9 cellular contexts compared by ENCODE assay signal in the genomic region with DNA sequence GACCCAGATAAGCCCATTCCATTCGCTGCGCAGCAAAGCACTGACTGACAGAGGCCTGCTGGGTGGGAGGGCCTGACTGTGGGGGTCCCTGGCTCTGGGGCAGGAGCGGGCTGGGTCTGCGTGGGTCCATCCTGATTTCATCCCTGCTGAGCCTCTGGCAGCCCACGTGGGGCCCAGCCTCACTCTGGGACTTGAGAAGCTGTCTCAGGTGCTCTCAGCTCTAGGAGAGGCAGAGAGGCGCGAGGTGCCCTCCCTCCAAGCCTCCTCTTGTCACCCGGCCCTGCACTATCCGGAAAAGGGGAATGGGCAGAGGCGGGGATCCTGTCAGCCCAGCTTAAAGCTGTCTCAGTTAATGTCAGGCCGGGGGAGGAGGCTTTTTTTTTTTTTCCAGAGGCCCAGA. TPM values are rescaled to one million over a fixed set of nuclear protein-coding genes. Genes with fewer than 3 reads are reported as not detected.
DNase-seq lines count a peak whose midpoint lies in the region; ATAC-seq and TF ChIP-seq lines count a peak whose summit lies in the region.
"Had no signal": no experiment of that assay in that cellular context is flagged by ENCODE, and none has a peak within 500 bp of the region (broad histone marks: within the 10 kb centered on the region; RNA-seq: fewer than 3 reads in every experiment).

No MANE protein-coding gene starts in this region.

- no peak overlapping the region for H3K27ac Mint-ChIP-seq in activated CD8-positive, alpha-beta T cell treated with anti-CD3 and anti-CD28 coated beads for 36 hours
- no peak overlapping the region for H3K27ac Mint-ChIP-seq in activated CD8-positive, alpha-beta T cell treated with anti-CD3 and anti-CD28 coated beads, Interleukin-2, amount 10 ng/mL, durations not matched to agents 7 days and 5 days
- no peak overlapping the region for H3K27ac Mint-ChIP-seq in WTC11

- CTCF ChIA-PET in activated CD8-positive, alpha-beta T cell treated with anti-CD3 and anti-CD28 coated beads for 36 hours (lab: Charles Lee), result interaction anchor here (1.0 to 2.4 kb wide), 5 partner anchors 11 to 172 kb away, joined by 3 to 9 read pairs (median 5); no protein-coding TSS in a partner anchor
- CTCF ChIA-PET in activated CD8-positive, alpha-beta T cell treated with anti-CD3 and anti-CD28 coated beads, Interleukin-2, amount 10 ng/mL, durations not matched to agents 7 days and 5 days (lab: Charles Lee), result interaction anchor here (1.8 kb wide), 2 partner anchors 172 to 273 kb away, joined by 6 read pairs; no protein-coding TSS in a partner anchor
- CTCF ChIA-PET in WTC11 (lab: Charles Lee), result interaction anchor here (1.7 to 1.8 kb wide), 2 partner anchors 10 to 105 kb away, joined by 6 to 8 read pairs; a partner anchor contains a TSS

- H3K27me3 Mint-ChIP-seq in activated CD8-positive, alpha-beta T cell treated with anti-CD3 and anti-CD28 coated beads for 36 hours, result no peaks in the 10 kb centered on the region
- no peaks in the 10 kb centered on the region for H3K27me3 Mint-ChIP-seq in activated CD8-positive, alpha-beta T cell treated with anti-CD3 and anti-CD28 coated beads, Interleukin-2, amount 10 ng/mL, durations not matched to agents 7 days and 5 days (ENCODE audit: low read depth)
- H3K27me3 Mint-ChIP-seq in WTC11 (ENCODE audit: low read depth), result peaks cover 5% of the 10 kb centered on the region

- no peak for TF ChIP-seq EP300 in suprapubic skin (IDR thresholded peaks at IDR 0.05)

- H3K9me3 Mint-ChIP-seq in activated CD8-positive, alpha-beta T cell treated with anti-CD3 and anti-CD28 coated beads for 36 hours, result no peaks in the 10 kb centered on the region
- H3K9me3 Mint-ChIP-seq in activated CD8-positive, alpha-beta T cell treated with anti-CD3 and anti-CD28 coated beads, Interleukin-2, amount 10 ng/mL, durations not matched to agents 7 days and 5 days (ENCODE audit: insufficient read depth), result no peaks in the 10 kb centered on the region
- H3K9me3 Mint-ChIP-seq in WTC11, result no peaks in the 10 kb centered on the region

- intact Hi-C loops in activated CD8-positive, alpha-beta T cell treated with anti-CD3 and anti-CD28 coated beads for 36 hours (cut with micrococcal nuclease), result no loop called here

- TF ChIP-seq CTCF in activated CD8-positive, alpha-beta T cell treated with anti-CD3 and anti-CD28 coated beads for 36 hours (IDR thresholded peaks at IDR 0.05), result no peak
- no peak for TF ChIP-seq CTCF in WTC11 (IDR thresholded peaks at IDR 0.05)
- no peak for TF ChIP-seq CTCF in hepatocyte (IDR thresholded peaks at IDR 0.05; ENCODE audit: poor library complexity)
- TF ChIP-seq CTCF in suprapubic skin (IDR thresholded peaks at IDR 0.05), result no peak
- TF ChIP-seq CTCF in GM20000 (IDR thresholded peaks at IDR 0.05; ENCODE audit: extremely low read depth, missing control alignments), result no peak

- no peak for TF ChIP-seq POLR2A in suprapubic skin (IDR thresholded peaks at IDR 0.05)

- H3K4me3 ChIP-seq in hepatocyte, result no peak overlapping the region
- H3K4me3 ChIP-seq in suprapubic skin, result peak overlapping the region; percentile 66

- H3K27ac ChIP-seq in hepatocyte (no peak overlapping the region), suprapubic skin (no peak overlapping the region)

- POLR2A ChIA-PET in activated CD8-positive, alpha-beta T cell treated with anti-CD3 and anti-CD28 coated beads for 36 hours (lab: Charles Lee), result interaction anchor here (0.9 to 2.2 kb wide), 6 partner anchors 10 to 267 kb away, joined by 3 to 12 read pairs (median 4); a partner anchor contains a TSS
- POLR2A ChIA-PET in activated CD8-positive, alpha-beta T cell treated with anti-CD3 and anti-CD28 coated beads, Interleukin-2, amount 10 ng/mL, durations not matched to agents 7 days and 5 days (lab: Charles Lee), result interaction anchor here (1.0 to 1.7 kb wide), 3 partner anchors 10 to 67 kb away, joined by 3 to 4 read pairs (median 3); a partner anchor contains a TSS
- POLR2A ChIA-PET in WTC11 (lab: Charles Lee), result interaction anchor here (1.4 kb wide), 1 partner anchor 10 kb away, joined by 10 read pairs; a partner anchor contains a TSS

- H3K4me1 Mint-ChIP-seq in activated CD8-positive, alpha-beta T cell treated with anti-CD3 and anti-CD28 coated beads for 36 hours (ENCODE audit: low read depth), result peaks cover 3% of the 10 kb centered on the region
- peaks cover 10% of the 10 kb centered on the region for H3K4me1 Mint-ChIP-seq in activated CD8-positive, alpha-beta T cell treated with anti-CD3 and anti-CD28 coated beads, Interleukin-2, amount 10 ng/mL, durations not matched to agents 7 days and 5 days (ENCODE audit: low read depth)
- H3K4me1 Mint-ChIP-seq in WTC11, result peaks cover 19% of the 10 kb centered on the region

- peaks cover 9% of the 10 kb centered on the region for H3K4me1 ChIP-seq in hepatocyte (ENCODE audit: insufficient read depth)
- H3K4me1 ChIP-seq in suprapubic skin, result peaks cover 49% of the 10 kb centered on the region

- H3K27me3 ChIP-seq in hepatocyte (no peaks in the 10 kb centered on the region), suprapubic skin (no peaks in the 10 kb centered on the region)
- H3K27me3 ChIP-seq: Peyer's patch had no signal

- no peak for DNase-seq in activated CD8-positive, alpha-beta T cell treated with anti-CD3 and anti-CD28 coated beads for 36 hours
- DNase-seq in activated CD8-positive, alpha-beta T cell treated with anti-CD3 and anti-CD28 coated beads, Interleukin-2, amount 10 ng/mL, durations not matched to agents 7 days and 5 days, result no peak
- DNase-seq in WTC11 (ENCODE audit: low spot score) (no peak), hepatocyte (ENCODE audit: low spot score) (no peak), suprapubic skin (ENCODE audit: low spot score in 2 of 2) (no peak), cortex of kidney (lab: John Stamatoyannopoulos, UW) (no peak), GM20000 (ENCODE audit: low spot score) (no peak)
- DNase-seq: Peyer's patch had no signal

- H3K36me3 Mint-ChIP-seq in activated CD8-positive, alpha-beta T cell treated with anti-CD3 and anti-CD28 coated beads for 36 hours (ENCODE audit: low read depth), result no peaks in the 10 kb centered on the region
- H3K36me3 Mint-ChIP-seq in activated CD8-positive, alpha-beta T cell treated with anti-CD3 and anti-CD28 coated beads, Interleukin-2, amount 10 ng/mL, durations not matched to agents 7 days and 5 days (ENCODE audit: low read depth), result no peaks in the 10 kb centered on the region
- H3K36me3 Mint-ChIP-seq in WTC11, result no peaks in the 10 kb centered on the region

- no peaks in the 10 kb centered on the region for H3K36me3 ChIP-seq in hepatocyte (replicated peaks; ENCODE audit: insufficient read depth, low read depth)
- H3K36me3 ChIP-seq in suprapubic skin, result no peaks in the 10 kb centered on the region
- H3K36me3 ChIP-seq: Peyer's patch had no signal

- H3K9me3 ChIP-seq in hepatocyte (ENCODE audit: low read depth) (no peaks in the 10 kb centered on the region), suprapubic skin (no peaks in the 10 kb centered on the region)
- H3K9me3 ChIP-seq: Peyer's patch had no signal

- no peak overlapping the region for H2AFZ ChIP-seq in hepatocyte

- no peaks in the 10 kb centered on the region for H3K79me2 ChIP-seq in hepatocyte

- WGBS in hepatocyte (ENCODE audit: low lambda C conversion rate, missing lambda C conversion rate), result 70% methylated on average over 11 of the region's 11 CpGs
- 58% methylated on average over 4 of the region's 11 CpGs for WGBS in suprapubic skin

- peak overlapping the region; percentile 56 for H3K4me3 Mint-ChIP-seq in activated CD8-positive, alpha-beta T cell treated with anti-CD3 and anti-CD28 coated beads for 36 hours
- H3K4me3 Mint-ChIP-seq in activated CD8-positive, alpha-beta T cell treated with anti-CD3 and anti-CD28 coated beads, Interleukin-2, amount 10 ng/mL, durations not matched to agents 7 days and 5 days, result no peak overlapping the region
- H3K4me3 Mint-ChIP-seq in WTC11, result peak overlapping the region; percentile 63

- peak overlapping the region; percentile 97 for H3K4me2 ChIP-seq in hepatocyte

- no peak for ATAC-seq in activated CD8-positive, alpha-beta T cell treated with anti-CD3 and anti-CD28 coated beads for 36 hours
- ATAC-seq in activated CD8-positive, alpha-beta T cell treated with anti-CD3 and anti-CD28 coated beads, Interleukin-2, amount 10 ng/mL, durations not matched to agents 7 days and 5 days, result no peak
- ATAC-seq in WTC11 (no peak), GM18907 (IDR thresholded peaks at IDR 0.05; ENCODE audit: unreplicated experiment) (no peak)

- H4K20me1 ChIP-seq in hepatocyte (ENCODE audit: insufficient read depth, poor library complexity, severe bottlenecking), result no peaks in the 10 kb centered on the region

- H3K9me2 ChIP-seq in hepatocyte (replicated peaks; ENCODE audit: insufficient read depth), result no peaks in the 10 kb centered on the region

TF ChIP-seq in WTC11, 78 proteins besides CTCF, POLR2A, EP300 and RAD21:
- no peak for TF ChIP-seq FOXJ3 (CRISPR knock-in tag; IDR thresholded peaks at IDR 0.05; ENCODE audit: borderline replicate concordance)

RNA-seq across cellular contexts. Expression of a gene that starts 0.9 kb away (rescaled TPM):
- 1 to 10 TPM; 4.3 to 4.9 TPM for total RNA-seq in activated CD8-positive, alpha-beta T cell treated with anti-CD3 and anti-CD28 coated beads for 36 hours
- 1 to 10 TPM; 5.9 to 6.0 TPM for total RNA-seq in activated CD8-positive, alpha-beta T cell treated with anti-CD3 and anti-CD28 coated beads, Interleukin-2, amount 10 ng/mL, durations not matched to agents 7 days and 5 days
- total RNA-seq in WTC11 (2021) (4.8 to 6.3 TPM (median 5.8 TPM) in 3 replicates), hepatocyte (3.9 and 4.4 TPM in 2 replicates), suprapubic skin (1 to 10 TPM; 2.7 to 9.5 (median 7.4) TPM)
- 5.5 and 7.3 TPM in 2 replicates for polyA plus RNA-seq in hepatocyte

RNA-seq across cellular contexts. Expression of a gene that starts 9.7 kb away (rescaled TPM):
- total RNA-seq in activated CD8-positive, alpha-beta T cell treated with anti-CD3 and anti-CD28 coated beads for 36 hours, result 10 to 100 TPM; 27.1 to 31.5 TPM
- 10 to 100 TPM; 24.1 to 27.0 TPM for total RNA-seq in activated CD8-positive, alpha-beta T cell treated with anti-CD3 and anti-CD28 coated beads, Interleukin-2, amount 10 ng/mL, durations not matched to agents 7 days and 5 days
- 17.3 to 28.1 TPM (median 23.9 TPM) in 3 replicates for total RNA-seq in WTC11 (2021)
- total RNA-seq in hepatocyte, result 11.4 and 13.4 TPM in 2 replicates
- polyA plus RNA-seq in hepatocyte, result 23.9 and 26.5 TPM in 2 replicates
- 10 to 100 TPM in 3 of 4 donors, 1 to 10 TPM in 1; 9.9 to 27.0 (median 13.5) TPM for total RNA-seq in suprapubic skin

RNA-seq across cellular contexts. Expression of a gene that starts 15.1 kb away (rescaled TPM):
- total RNA-seq in activated CD8-positive, alpha-beta T cell treated with anti-CD3 and anti-CD28 coated beads for 36 hours, result 100 to 1,000 TPM; 174 to 180 TPM
- total RNA-seq in activated CD8-positive, alpha-beta T cell treated with anti-CD3 and anti-CD28 coated beads, Interleukin-2, amount 10 ng/mL, durations not matched to agents 7 days and 5 days, result 100 to 1,000 TPM; 204 to 213 TPM
- total RNA-seq in WTC11 (2021), result 133 to 150 TPM (median 146 TPM) in 3 replicates
- 131 and 138 TPM in 2 replicates for total RNA-seq in hepatocyte
- 248 and 284 TPM in 2 replicates for polyA plus RNA-seq in hepatocyte
- 100 to 1,000 TPM in 3 of 4 donors, 10 to 100 TPM in 1; 87.5 to 149 (median 114) TPM for total RNA-seq in suprapubic skin
